15 cellular contexts compared by ENCODE assay signal in genomic region chr15:87263296-87263695, GRCh38.
DNase-seq lines count a peak whose midpoint lies in the region; ATAC-seq and TF ChIP-seq lines count a peak whose summit lies in the region.
"Had no signal": no experiment of that assay in that cellular context is flagged by ENCODE, and none has a peak within 500 bp of the region (broad histone marks: within the 10 kb centered on the region; RNA-seq: fewer than 3 reads in every experiment).

No MANE protein-coding gene starts in this region.

- H3K9ac ChIP-seq in mammary epithelial cell (ENCODE audit: insufficient read depth, low read length) (no peak overlapping the region), PC-3 (ENCODE audit: low read length) (no peak overlapping the region)

- H3K9me2 ChIP-seq in PC-3 (replicated peaks; ENCODE audit: low read length): no peaks in the 10 kb centered on the region

- H3K4me3 ChIP-seq in mammary epithelial cell (replicated peaks in 1 of 3; ENCODE audit: insufficient read depth in 1 of 3, low read depth in 2 of 3, low read length in 3 of 3) (no peak overlapping the region), PC-3 (ENCODE audit: low read length) (no peak overlapping the region), epithelial cell of esophagus (ENCODE audit: low read length) (no peak overlapping the region), right lobe of liver (no peak overlapping the region), stomach (no peak overlapping the region)

- CTCF ChIA-PET in mammary epithelial cell (lab: Charles Lee; ENCODE audit: low non-redundant PET): no interaction called here
- CTCF ChIA-PET in MCF 10A (lab: Yijun Ruan, JAX): interaction anchor here (0.6 kb wide), 1 partner anchor 12 kb away, joined by 3 read pairs; no protein-coding TSS in a partner anchor
- CTCF ChIA-PET in PC-3 (lab: Charles Lee): no interaction called here
- CTCF ChIA-PET in CD4-positive, alpha-beta T cell (lab: Charles Lee): no interaction called here

- TF ChIP-seq POLR2A in right lobe of liver (IDR thresholded peaks at IDR 0.05): no peak
- no peak for TF ChIP-seq POLR2A in stomach (IDR thresholded peaks at IDR 0.05)

- H3K4me1 Mint-ChIP-seq in MCF 10A (ENCODE audit: insufficient read depth, unreplicated experiment): peaks cover 14% of the 10 kb centered on the region
- no peaks in the 10 kb centered on the region for H3K4me1 Mint-ChIP-seq in CD4-positive, alpha-beta T cell (ENCODE audit: low read depth)

- BruUV-seq in mammary epithelial cell (replicated peaks; lab: Mats Ljungman, UMichigan) (no TSS peak), MCF 10A (replicated peaks; lab: Mats Ljungman, UMichigan) (no TSS peak), PC-3 (replicated peaks; lab: Mats Ljungman, UMichigan) (no TSS peak)

- ATAC-seq in PC-3 (no peak), right lobe of liver (no peak)
- ATAC-seq in CD4-positive, alpha-beta T cell (ENCODE audit: poor library complexity): no peak
- ATAC-seq: CD8-positive, alpha-beta T cell had no signal

- no peaks in the 10 kb centered on the region for H4K20me1 ChIP-seq in mammary epithelial cell (ENCODE audit: insufficient read depth, low read length)
- no peaks in the 10 kb centered on the region for H4K20me1 ChIP-seq in PC-3 (ENCODE audit: low read length)

- TF ChIP-seq CTCF in mammary epithelial cell (conservative IDR thresholded peaks at IDR 0.05 in 1 of 2, IDR thresholded peaks at IDR 0.05 in 1 of 2; ENCODE audit: extremely low read depth in 1 of 2, insufficient read depth in 1 of 2, low read depth in 1 of 2, low read length in 2 of 2): no peak
- no peak for TF ChIP-seq CTCF in MCF 10A (IDR thresholded peaks at IDR 0.05; ENCODE audit: unreplicated experiment)
- TF ChIP-seq CTCF in PC-3 (conservative IDR thresholded peaks at IDR 0.05; ENCODE audit: low read depth, low read length): no peak
- TF ChIP-seq CTCF in epithelial cell of esophagus (IDR thresholded peaks at IDR 0.05; ENCODE audit: insufficient read depth, low read depth, low read length, missing control alignments): no peak
- TF ChIP-seq CTCF in right lobe of liver (IDR thresholded peaks at IDR 0.05): no peak
- TF ChIP-seq CTCF in stomach (IDR thresholded peaks at IDR 0.05): no peak
- TF ChIP-seq CTCF in CD4-positive, alpha-beta T cell (IDR thresholded peaks at IDR 0.05): no peak

- POLR2A ChIA-PET in MCF 10A (lab: Yijun Ruan, JAX) (no interaction called here), PC-3 (lab: Charles Lee; ENCODE audit: unreplicated experiment) (no interaction called here)
- POLR2A ChIA-PET in CD4-positive, alpha-beta T cell (lab: Charles Lee): no interaction called here

- no peak overlapping the region for H3K27ac Mint-ChIP-seq in MCF 10A (ENCODE audit: low read depth, unreplicated experiment)
- no peak overlapping the region for H3K27ac Mint-ChIP-seq in CD4-positive, alpha-beta T cell
- H3K27ac Mint-ChIP-seq: CD8-positive, alpha-beta T cell had no signal

- peak overlapping the region; percentile 3 for H2AFZ ChIP-seq in mammary epithelial cell (ENCODE audit: low read depth, low read length)
- H2AFZ ChIP-seq in PC-3 (ENCODE audit: low read length): no peak overlapping the region

- H3K4me3 Mint-ChIP-seq in MCF 10A (ENCODE audit: unreplicated experiment): no peak overlapping the region
- no peak overlapping the region for H3K4me3 Mint-ChIP-seq in CD4-positive, alpha-beta T cell
- H3K4me3 Mint-ChIP-seq: CD8-positive, alpha-beta T cell had no signal

- no peaks in the 10 kb centered on the region for H3K79me2 ChIP-seq in mammary epithelial cell (ENCODE audit: insufficient read depth, low read length)
- no peaks in the 10 kb centered on the region for H3K79me2 ChIP-seq in PC-3 (ENCODE audit: low read length)

- H3K36me3 Mint-ChIP-seq in MCF 10A (ENCODE audit: insufficient read depth, unreplicated experiment): no peaks in the 10 kb centered on the region
- no peaks in the 10 kb centered on the region for H3K36me3 Mint-ChIP-seq in CD4-positive, alpha-beta T cell (ENCODE audit: low read depth)
- H3K36me3 Mint-ChIP-seq: CD8-positive, alpha-beta T cell had no signal

- H3K4me2 ChIP-seq in mammary epithelial cell (ENCODE audit: insufficient read depth, low read depth, low read length) (no peak overlapping the region), PC-3 (ENCODE audit: low read length) (no peak overlapping the region)

- no peaks in the 10 kb centered on the region for H3F3A ChIP-seq in PC-3 (ENCODE audit: low read length, unreplicated experiment)

- no peaks in the 10 kb centered on the region for H3K27me3 Mint-ChIP-seq in MCF 10A (ENCODE audit: insufficient read depth, unreplicated experiment)
- no peaks in the 10 kb centered on the region for H3K27me3 Mint-ChIP-seq in CD4-positive, alpha-beta T cell

- intact Hi-C loops in mammary epithelial cell (cut with micrococcal nuclease): no loop called here
- intact Hi-C loops in MCF 10A (cut with micrococcal nuclease): loop anchor here (10.0 kb wide), 2 partner anchors 228 to 232 kb away; no protein-coding TSS in a partner anchor
- intact Hi-C loops in PC-3 (cut with micrococcal nuclease): no loop called here
- intact Hi-C loops in right lobe of liver (cut with DNase I): no loop called here
- intact Hi-C loops in stomach (cut with DNase I; ENCODE audit: low total_unique reads): no loop called here
- intact Hi-C loops in CD4-positive, alpha-beta T cell (cut with DNase I, micrococcal nuclease): no loop called here

- in situ Hi-C loops in mammary epithelial cell (cut with MboI; ENCODE audit: low sequenced_read_pairs in 2 of 2): no loop called here

- dilution Hi-C loops in mammary epithelial cell (cut with HindIII; ENCODE audit: low sequenced_read_pairs): no loop called here

- no peaks in the 10 kb centered on the region for H3K9me3 Mint-ChIP-seq in MCF 10A (ENCODE audit: unreplicated experiment)
- peaks cover 3% of the 10 kb centered on the region for H3K9me3 Mint-ChIP-seq in CD4-positive, alpha-beta T cell

- H3K4me1 ChIP-seq in mammary epithelial cell (ENCODE audit: insufficient read depth, low read length): peaks cover 20% of the 10 kb centered on the region
- peaks cover 4% of the 10 kb centered on the region; the same call in 1 of the 2 replicates for H3K4me1 ChIP-seq in PC-3 (ENCODE audit: insufficient read depth, low read length)
- no peaks in the 10 kb centered on the region for H3K4me1 ChIP-seq in right lobe of liver
- no peaks in the 10 kb centered on the region for H3K4me1 ChIP-seq in stomach
- H3K4me1 ChIP-seq: Caco-2 had no signal

- H3K9me3 ChIP-seq in mammary epithelial cell (replicated peaks; ENCODE audit: insufficient read depth, low read length) (no peaks in the 10 kb centered on the region), PC-3 (ENCODE audit: low read length) (no peaks in the 10 kb centered on the region), right lobe of liver (no peaks in the 10 kb centered on the region), stomach (peaks cover 0 to 18% (median 0%) of the 10 kb centered on the region in 4 donors)
- no peaks in the 10 kb centered on the region for H3K9me3 ChIP-seq in CD4-positive, alpha-beta T cell (ENCODE audit: control insufficient read depth, low read length)
- H3K9me3 ChIP-seq: Caco-2 had no signal

- no peak overlapping the region for H3K27ac ChIP-seq in mammary epithelial cell (ENCODE audit: insufficient read depth, low read depth, low read length)
- H3K27ac ChIP-seq in PC-3 (ENCODE audit: low read length): no peak overlapping the region
- H3K27ac ChIP-seq in right lobe of liver: no peak overlapping the region
- no peak overlapping the region for H3K27ac ChIP-seq in stomach
- no peak overlapping the region for H3K27ac ChIP-seq in CD4-positive, alpha-beta T cell (ENCODE audit: low read depth, low read length)

- DNase-seq in mammary epithelial cell (peak; percentile 23), MCF 10A (ENCODE audit: unreplicated experiment) (no peak), PC-3 (peak; percentile 6), epithelial cell of esophagus (ENCODE audit: low read depth) (peak; percentile 64), right lobe of liver (no peak), stomach (no peak)
- DNase-seq in CD4-positive, alpha-beta T cell: no peak
- DNase-seq: 8988T; C1 segment of cervical spinal cord; Caco-2; CD8-positive, alpha-beta T cell; DMS153; DND-41; GOT3; HCEC 1CT had no signal

- no peak for TF ChIP-seq EP300 in stomach (IDR thresholded peaks at IDR 0.05)

- H3K27me3 ChIP-seq in mammary epithelial cell (ENCODE audit: insufficient read depth, low read length) (no peaks in the 10 kb centered on the region), PC-3 (ENCODE audit: low read length) (no peaks in the 10 kb centered on the region), right lobe of liver (no peaks in the 10 kb centered on the region), stomach (no peaks in the 10 kb centered on the region)
- H3K27me3 ChIP-seq in CD4-positive, alpha-beta T cell (ENCODE audit: control insufficient read depth, insufficient read depth, low read length): no peaks in the 10 kb centered on the region

- H3K36me3 ChIP-seq in mammary epithelial cell (ENCODE audit: insufficient read depth, low read length): no peaks in the 10 kb centered on the region
- no peaks in the 10 kb centered on the region for H3K36me3 ChIP-seq in PC-3 (ENCODE audit: low read depth, low read length)
- no peaks in the 10 kb centered on the region for H3K36me3 ChIP-seq in right lobe of liver
- H3K36me3 ChIP-seq in stomach: no peaks in the 10 kb centered on the region

Comparison
In these comparisons a context has a peak if more than half of its experiments do, and no peak if none do; other contexts are left out.
1. DNase-seq: peak in mammary epithelial cell (single experiment), PC-3 (single experiment) and epithelial cell of esophagus (single experiment); none in MCF 10A (single experiment), right lobe of liver (0 of 3), stomach (single experiment) and CD4-positive, alpha-beta T cell (0 of 10).